ENCODE assay signal across 12 cellular contexts in genomic region chr2:79935046-79935729, GRCh38.
DNase-seq lines count a peak whose midpoint lies in the region; ATAC-seq, FAIRE-seq and TF ChIP-seq lines count a peak whose summit lies in the region.
"Had no signal": no experiment of that assay in that cellular context is flagged by ENCODE, and none has a peak within 500 bp of the region (broad histone marks: within the 10 kb centered on the region; RNA-seq: fewer than 3 reads in every experiment).

No MANE protein-coding gene starts in this region.

- H3K9ac ChIP-seq in Karpas-422 (ENCODE audit: low read length) = no peak overlapping the region

- H3K36me3 ChIP-seq in GM23338 (ENCODE audit: insufficient read depth) = no peaks in the 10 kb centered on the region
- H3K36me3 ChIP-seq in small intestine (ENCODE audit: control insufficient read depth in 2 of 2, insufficient read depth in 2 of 2, low read length in 2 of 2) = no peaks in the 10 kb centered on the region
- H3K36me3 ChIP-seq in Karpas-422 (ENCODE audit: insufficient read depth, low read length) = no peaks in the 10 kb centered on the region

- no peaks in the 10 kb centered on the region for H3K9me3 Mint-ChIP-seq in GM23338
- H3K9me3 Mint-ChIP-seq: CD14-positive monocyte had no signal

- WGBS in small intestine, 3 donors = 37 to 47% (median 45%) methylated on average over 5 of the region's 5 CpGs

- no peaks in the 10 kb centered on the region for H3K79me2 ChIP-seq in GM23338 (replicated peaks; ENCODE audit: insufficient read depth)
- no peaks in the 10 kb centered on the region for H3K79me2 ChIP-seq in Karpas-422 (ENCODE audit: low read length)

- peaks cover 10% of the 10 kb centered on the region for H3K4me1 Mint-ChIP-seq in GM23338
- H3K4me1 Mint-ChIP-seq: B cell, CD14-positive monocyte had no signal

- no peak overlapping the region for H3K4me3 ChIP-seq in GM23338
- H3K4me3 ChIP-seq in small intestine (ENCODE audit: low read depth in 1 of 2, low read length in 2 of 2) = no peak overlapping the region
- no peak overlapping the region for H3K4me3 ChIP-seq in Karpas-422 (ENCODE audit: low read length)
- H3K4me3 ChIP-seq: A549 had no signal

- H3K9me2 ChIP-seq in GM23338 (ENCODE audit: insufficient read depth) = no peaks in the 10 kb centered on the region
- H3K9me2 ChIP-seq in Karpas-422 (replicated peaks; ENCODE audit: insufficient read depth, low read length) = no peaks in the 10 kb centered on the region

- no peak for ATAC-seq in GM23338
- no peak for ATAC-seq in GM21423 (IDR thresholded peaks at IDR 0.05; ENCODE audit: unreplicated experiment)

- peaks cover 5% of the 10 kb centered on the region for H3K27me3 Mint-ChIP-seq in GM23338 (ENCODE audit: insufficient read depth, low read depth, poor library complexity)
- H3K27me3 Mint-ChIP-seq: B cell had no signal

- no peaks in the 10 kb centered on the region for H3K27me3 ChIP-seq in GM23338 (ENCODE audit: insufficient read depth)
- H3K27me3 ChIP-seq in small intestine (ENCODE audit: control insufficient read depth in 2 of 2, insufficient read depth in 2 of 2, low read length in 2 of 2) = no peaks in the 10 kb centered on the region
- H3K27me3 ChIP-seq in Karpas-422 (ENCODE audit: low read length) = no peaks in the 10 kb centered on the region

- in situ Hi-C loops in SK-MEL-5 (cut with HindIII; ENCODE audit: low pct_unique_long_range_greater_than_20kb, low sequenced_read_pairs) = no loop called here

- H4K20me1 ChIP-seq in GM23338 (replicated peaks; ENCODE audit: insufficient read depth) = no peaks in the 10 kb centered on the region
- H4K20me1 ChIP-seq in Karpas-422 (ENCODE audit: insufficient read depth, low read depth, low read length) = no peaks in the 10 kb centered on the region

- H3K36me3 Mint-ChIP-seq in GM23338 (ENCODE audit: low read depth) = no peaks in the 10 kb centered on the region
- H3K36me3 Mint-ChIP-seq: CD14-positive monocyte had no signal

- no peak for DNase-seq in GM23338 (ENCODE audit: low spot score)
- peak; percentile 68 for DNase-seq in SK-MEL-5 (ENCODE audit: low read depth, low spot score)
- DNase-seq in left kidney (ENCODE audit: low read depth, low spot score) = peak; percentile 13
- DNase-seq in small intestine = no peak
- DNase-seq in Karpas-422 = no peak
- no peak for DNase-seq in GOT3 (lab: John Stamatoyannopoulos, UW)
- DNase-seq: KG1 had no signal

- H3K9me3 ChIP-seq in small intestine (ENCODE audit: control insufficient read depth, low read depth) (no peaks in the 10 kb centered on the region), Karpas-422 (ENCODE audit: low read length) (no peaks in the 10 kb centered on the region)
- H3K9me3 ChIP-seq: A549 had no signal

- TF ChIP-seq CTCF in GM23338 (conservative IDR thresholded peaks at IDR 0.05; ENCODE audit: low read depth in 2 of 2) = no peak

- no peaks in the 10 kb centered on the region for H3F3A ChIP-seq in GM23338 (replicated peaks; ENCODE audit: low read depth)

- H3K27ac Mint-ChIP-seq in GM23338 = peak overlapping the region; percentile 99
- H3K27ac Mint-ChIP-seq: B cell, CD14-positive monocyte had no signal

- H3K27ac ChIP-seq in GM23338 (ENCODE audit: low read depth) (no peak overlapping the region), small intestine (ENCODE audit: low read depth in 1 of 2, low read length in 1 of 2) (no peak overlapping the region), Karpas-422 (ENCODE audit: low read length) (no peak overlapping the region)
- H3K27ac ChIP-seq: A549 had no signal

- no peak overlapping the region for H3K4me3 Mint-ChIP-seq in GM23338
- H3K4me3 Mint-ChIP-seq: B cell, CD14-positive monocyte had no signal

- peak; percentile 47 for FAIRE-seq in small intestine (lab: Jason Lieb, UNC)
- FAIRE-seq: HTR-8/SVneo had no signal

- H2AFZ ChIP-seq in GM23338 (no peak overlapping the region), Karpas-422 (ENCODE audit: low read length) (no peak overlapping the region)

- H3K4me2 ChIP-seq in GM23338 = no peak overlapping the region
- no peak overlapping the region for H3K4me2 ChIP-seq in Karpas-422 (ENCODE audit: low read depth, low read length, poor library complexity, severe bottlenecking)

- no peaks in the 10 kb centered on the region for H3K4me1 ChIP-seq in GM23338 (ENCODE audit: insufficient read depth)
- H3K4me1 ChIP-seq in small intestine (ENCODE audit: control insufficient read depth in 2 of 2, insufficient read depth in 1 of 2, low read depth in 1 of 2, low read length in 1 of 2) = no peaks in the 10 kb centered on the region
- no peaks in the 10 kb centered on the region for H3K4me1 ChIP-seq in Karpas-422 (ENCODE audit: low read length)
- H3K4me1 ChIP-seq: A549 had no signal

TF ChIP-seq in GM23338, 12 proteins besides CTCF, POLR2A, EP300 and RAD21:
- TF ChIP-seq, protein P1, sequence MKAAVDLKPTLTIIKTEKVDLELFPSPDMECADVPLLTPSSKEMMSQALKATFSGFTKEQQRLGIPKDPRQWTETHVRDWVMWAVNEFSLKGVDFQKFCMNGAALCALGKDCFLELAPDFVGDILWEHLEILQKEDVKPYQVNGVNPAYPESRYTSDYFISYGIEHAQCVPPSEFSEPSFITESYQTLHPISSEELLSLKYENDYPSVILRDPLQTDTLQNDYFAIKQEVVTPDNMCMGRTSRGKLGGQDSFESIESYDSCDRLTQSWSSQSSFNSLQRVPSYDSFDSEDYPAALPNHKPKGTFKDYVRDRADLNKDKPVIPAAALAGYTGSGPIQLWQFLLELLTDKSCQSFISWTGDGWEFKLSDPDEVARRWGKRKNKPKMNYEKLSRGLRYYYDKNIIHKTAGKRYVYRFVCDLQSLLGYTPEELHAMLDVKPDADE (IDR thresholded peaks at IDR 0.05) = no peak
- no peak for TF ChIP-seq CREB1 (CRISPR knock-in tag; IDR thresholded peaks at IDR 0.05; ENCODE audit: low read depth)
- no peak for TF ChIP-seq EZH2 (IDR thresholded peaks at IDR 0.05; ENCODE audit: low read depth, unreplicated experiment)
- TF ChIP-seq JUNB (IDR thresholded peaks at IDR 0.05; ENCODE audit: unreplicated experiment) = no peak
- TF ChIP-seq ZNF331 (CRISPR knock-in tag; IDR thresholded peaks at IDR 0.05; ENCODE audit: low read depth) = no peak
- TF ChIP-seq EZH2phosphoT487 (IDR thresholded peaks at IDR 0.05; ENCODE audit: unreplicated experiment) = no peak
- TF ChIP-seq, protein P2, sequence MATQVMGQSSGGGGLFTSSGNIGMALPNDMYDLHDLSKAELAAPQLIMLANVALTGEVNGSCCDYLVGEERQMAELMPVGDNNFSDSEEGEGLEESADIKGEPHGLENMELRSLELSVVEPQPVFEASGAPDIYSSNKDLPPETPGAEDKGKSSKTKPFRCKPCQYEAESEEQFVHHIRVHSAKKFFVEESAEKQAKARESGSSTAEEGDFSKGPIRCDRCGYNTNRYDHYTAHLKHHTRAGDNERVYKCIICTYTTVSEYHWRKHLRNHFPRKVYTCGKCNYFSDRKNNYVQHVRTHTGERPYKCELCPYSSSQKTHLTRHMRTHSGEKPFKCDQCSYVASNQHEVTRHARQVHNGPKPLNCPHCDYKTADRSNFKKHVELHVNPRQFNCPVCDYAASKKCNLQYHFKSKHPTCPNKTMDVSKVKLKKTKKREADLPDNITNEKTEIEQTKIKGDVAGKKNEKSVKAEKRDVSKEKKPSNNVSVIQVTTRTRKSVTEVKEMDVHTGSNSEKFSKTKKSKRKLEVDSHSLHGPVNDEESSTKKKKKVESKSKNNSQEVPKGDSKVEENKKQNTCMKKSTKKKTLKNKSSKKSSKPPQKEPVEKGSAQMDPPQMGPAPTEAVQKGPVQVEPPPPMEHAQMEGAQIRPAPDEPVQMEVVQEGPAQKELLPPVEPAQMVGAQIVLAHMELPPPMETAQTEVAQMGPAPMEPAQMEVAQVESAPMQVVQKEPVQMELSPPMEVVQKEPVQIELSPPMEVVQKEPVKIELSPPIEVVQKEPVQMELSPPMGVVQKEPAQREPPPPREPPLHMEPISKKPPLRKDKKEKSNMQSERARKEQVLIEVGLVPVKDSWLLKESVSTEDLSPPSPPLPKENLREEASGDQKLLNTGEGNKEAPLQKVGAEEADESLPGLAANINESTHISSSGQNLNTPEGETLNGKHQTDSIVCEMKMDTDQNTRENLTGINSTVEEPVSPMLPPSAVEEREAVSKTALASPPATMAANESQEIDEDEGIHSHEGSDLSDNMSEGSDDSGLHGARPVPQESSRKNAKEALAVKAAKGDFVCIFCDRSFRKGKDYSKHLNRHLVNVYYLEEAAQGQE (IDR thresholded peaks at IDR 0.05; ENCODE audit: unreplicated experiment) = no peak
- no peak for TF ChIP-seq STAT1 (IDR thresholded peaks at IDR 0.05; ENCODE audit: unreplicated experiment)
- no peak for TF ChIP-seq POLR2AphosphoS5 (IDR thresholded peaks at IDR 0.05; ENCODE audit: low read depth)

Comparison
In these comparisons a context has a peak if more than half of its experiments do, and no peak if none do; other contexts are left out.
1. DNase-seq: peak in SK-MEL-5 (single experiment) and left kidney (single experiment); none in GM23338 (single experiment), small intestine (single experiment), Karpas-422 (single experiment) and GOT3 (single experiment).